ENCODE assay signal across 1 cellular context in the genomic region with DNA sequence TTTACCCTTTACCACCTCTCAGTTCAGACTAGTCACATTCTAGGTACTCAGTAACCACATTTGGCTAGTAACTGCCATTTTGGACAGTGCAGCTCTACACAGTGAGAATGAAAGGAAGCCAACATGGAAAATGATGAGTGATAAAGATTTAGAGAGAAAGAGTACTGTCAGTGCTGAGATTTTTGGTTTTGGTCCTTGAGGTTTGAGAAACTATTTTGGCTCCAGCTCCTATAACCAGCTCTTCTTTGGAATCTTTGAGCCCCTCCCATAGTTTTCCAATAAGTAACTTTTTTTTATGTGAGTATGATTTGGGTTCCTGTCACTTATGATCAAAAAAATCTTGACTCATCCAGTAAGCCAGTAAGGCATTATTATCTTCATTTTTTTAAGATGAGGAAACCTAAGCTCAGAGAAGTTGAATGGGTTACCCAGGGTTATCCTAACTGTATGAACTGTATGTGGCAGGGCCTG.
TF ChIP-seq lines count a peak whose summit lies in the region.

No MANE protein-coding gene starts in this region.

TF ChIP-seq in endothelial cell of umbilical vein, 7 proteins besides CTCF, POLR2A, EP300 and RAD21 (continued from another document):
- TF ChIP-seq POLR2AphosphoS5 (IDR thresholded peaks at IDR 0.05; ENCODE audit: insufficient read depth, low read depth, low read length): no peak
